In the genomic region with DNA sequence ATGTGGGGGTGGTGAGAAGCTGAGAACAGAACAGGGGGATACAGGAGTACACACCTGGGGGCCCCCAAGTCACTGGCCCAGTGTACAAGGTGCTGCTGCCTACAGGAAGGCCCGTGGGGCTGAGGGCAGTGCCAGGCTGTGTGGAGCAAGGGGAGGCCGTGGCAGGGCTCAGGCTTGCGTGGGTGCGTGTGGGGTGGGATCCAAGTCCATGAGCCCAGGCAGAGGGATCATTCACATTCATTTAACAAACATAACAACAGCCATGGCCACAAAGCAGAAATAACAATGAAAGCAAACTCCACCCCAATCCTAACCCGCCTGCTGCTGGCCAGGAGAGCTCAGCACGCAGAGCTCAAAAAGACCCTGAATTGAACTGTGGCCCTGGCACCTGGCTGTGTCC, we compare ENCODE assay signal across 14 cellular contexts. TPM values are rescaled to one million over a fixed set of nuclear protein-coding genes. Genes with fewer than 3 reads are reported as not detected.
A peak's percentile ranks its signal among the peaks of the same experiment; 100 is the strongest.
DNase-seq lines count a peak whose midpoint lies in the region; ATAC-seq and TF ChIP-seq lines count a peak whose summit lies in the region.
"Had no signal": no experiment of that assay in that cellular context is flagged by ENCODE, and none has a peak within 500 bp of the region (broad histone marks: within the 10 kb centered on the region; RNA-seq: fewer than 3 reads in every experiment).

No MANE protein-coding gene starts in this region.

- no peaks in the 10 kb centered on the region for H3K36me3 Mint-ChIP-seq in GM23338 (ENCODE audit: low read depth)
- no peaks in the 10 kb centered on the region for H3K36me3 Mint-ChIP-seq in activated T-cell treated with anti-CD3 and anti-CD28 coated beads, Interleukin-2, amount 50 U/mL, for 72 hours (ENCODE audit: insufficient read depth in 2 of 2)
- no peaks in the 10 kb centered on the region for H3K36me3 Mint-ChIP-seq in stimulated activated effector memory CD8-positive, alpha-beta T cell treated with anti-CD3 and anti-CD28 coated beads, Interleukin-12 subunit alpha, Interleukin-12 subunit beta, amount 100 ng/mL, for 72 hours
- H3K36me3 Mint-ChIP-seq: naive B cell had no signal

- ATAC-seq in GM23338 (peak; percentile 11), GM21390 (IDR thresholded peaks at IDR 0.05; ENCODE audit: unreplicated experiment) (no peak)
- peak; percentile 41 to 59 for ATAC-seq in activated T-cell treated with anti-CD3 and anti-CD28 coated beads, Interleukin-2, amount 50 U/mL, for 72 hours (replicated peaks in 1 of 2)
- ATAC-seq in stimulated activated effector memory CD8-positive, alpha-beta T cell treated with anti-CD3 and anti-CD28 coated beads, Interleukin-12 subunit alpha, Interleukin-12 subunit beta, amount 100 ng/mL, for 72 hours, result no peak
- ATAC-seq: HCT116 had no signal

- H3K27ac ChIP-seq in GM23338 (ENCODE audit: low read depth), result no peak overlapping the region
- H3K27ac ChIP-seq in right atrium auricular region, result peak overlapping the region; percentile 69 to 72
- no peak overlapping the region for H3K27ac ChIP-seq in brain microvascular endothelial cell
- H3K27ac ChIP-seq: cardiac muscle cell had no signal

- H2AFZ ChIP-seq in GM23338, result peak overlapping the region; percentile 72; the same call in 1 of the 2 replicates

- no peaks in the 10 kb centered on the region for H3F3A ChIP-seq in GM23338 (replicated peaks; ENCODE audit: low read depth)

- no peaks in the 10 kb centered on the region for H3K36me3 ChIP-seq in GM23338 (ENCODE audit: insufficient read depth)
- no peaks in the 10 kb centered on the region for H3K36me3 ChIP-seq in right atrium auricular region
- no peaks in the 10 kb centered on the region for H3K36me3 ChIP-seq in brain microvascular endothelial cell (replicated peaks)
- H3K36me3 ChIP-seq: cardiac muscle cell had no signal

- H3K4me1 ChIP-seq in GM23338 (ENCODE audit: insufficient read depth) (peaks cover 4% of the 10 kb centered on the region; the same call in 1 of the 2 replicates), right atrium auricular region (peaks cover 0 to 61% of the 10 kb centered on the region in 2 donors)

- H3K27me3 ChIP-seq in GM23338 (ENCODE audit: insufficient read depth) (no peaks in the 10 kb centered on the region), right atrium auricular region (no peaks in the 10 kb centered on the region), brain microvascular endothelial cell (replicated peaks) (no peaks in the 10 kb centered on the region)
- H3K27me3 ChIP-seq: cardiac muscle cell had no signal

- TF ChIP-seq CTCF in GM23338 (conservative IDR thresholded peaks at IDR 0.05; ENCODE audit: low read depth in 2 of 2) (no peak), right atrium auricular region (IDR thresholded peaks at IDR 0.05) (no peak), brain microvascular endothelial cell (IDR thresholded peaks at IDR 0.05; ENCODE audit: low read depth, low read length, missing control alignments) (no peak)

- peaks cover 10% of the 10 kb centered on the region for H3K27me3 Mint-ChIP-seq in GM23338 (ENCODE audit: insufficient read depth, low read depth, poor library complexity)
- H3K27me3 Mint-ChIP-seq in activated T-cell treated with anti-CD3 and anti-CD28 coated beads, Interleukin-2, amount 50 U/mL, for 72 hours (ENCODE audit: low read depth), result no peaks in the 10 kb centered on the region

- peaks cover 23% of the 10 kb centered on the region for H3K4me1 Mint-ChIP-seq in GM23338
- peaks cover 46% of the 10 kb centered on the region for H3K4me1 Mint-ChIP-seq in activated T-cell treated with anti-CD3 and anti-CD28 coated beads, Interleukin-2, amount 50 U/mL, for 72 hours (ENCODE audit: low read depth)
- H3K4me1 Mint-ChIP-seq in stimulated activated effector memory CD8-positive, alpha-beta T cell treated with anti-CD3 and anti-CD28 coated beads, Interleukin-12 subunit alpha, Interleukin-12 subunit beta, amount 100 ng/mL, for 72 hours, result peaks cover 30% of the 10 kb centered on the region

- no peak for DNase-seq in GM23338 (ENCODE audit: low spot score)
- DNase-seq in activated T-cell treated with anti-CD3 and anti-CD28 coated beads, Interleukin-2, amount 50 U/mL, for 72 hours, result peak in 1 of 2 donors; percentile 27
- no peak for DNase-seq in right atrium auricular region (ENCODE audit: low spot score)
- DNase-seq in stimulated activated effector memory CD8-positive, alpha-beta T cell treated with anti-CD3 and anti-CD28 coated beads, Interleukin-12 subunit alpha, Interleukin-12 subunit beta, amount 100 ng/mL, for 72 hours (ENCODE audit: low spot score in 2 of 2), result no peak
- no peak for DNase-seq in HEK293T (ENCODE audit: extremely low spot score)
- DNase-seq in brain microvascular endothelial cell, result no peak
- no peak for DNase-seq in OCI-M2 (lab: John Stamatoyannopoulos, UW; ENCODE audit: unreplicated experiment)
- DNase-seq: naive B cell, NCI-H2029 had no signal

- no peaks in the 10 kb centered on the region for H3K79me2 ChIP-seq in GM23338 (replicated peaks; ENCODE audit: insufficient read depth)

- no peak overlapping the region for H3K4me3 Mint-ChIP-seq in GM23338
- H3K4me3 Mint-ChIP-seq in activated T-cell treated with anti-CD3 and anti-CD28 coated beads, Interleukin-2, amount 50 U/mL, for 72 hours, result peak overlapping the region; percentile 68 to 81
- H3K4me3 Mint-ChIP-seq in stimulated activated effector memory CD8-positive, alpha-beta T cell treated with anti-CD3 and anti-CD28 coated beads, Interleukin-12 subunit alpha, Interleukin-12 subunit beta, amount 100 ng/mL, for 72 hours, result peak overlapping the region; percentile 77

- no peak overlapping the region; the same call in 1 of the 2 replicates for H3K27ac Mint-ChIP-seq in GM23338
- H3K27ac Mint-ChIP-seq in activated T-cell treated with anti-CD3 and anti-CD28 coated beads, Interleukin-2, amount 50 U/mL, for 72 hours, result peak overlapping the region; percentile 61
- peak overlapping the region; percentile 97 for H3K27ac Mint-ChIP-seq in stimulated activated effector memory CD8-positive, alpha-beta T cell treated with anti-CD3 and anti-CD28 coated beads, Interleukin-12 subunit alpha, Interleukin-12 subunit beta, amount 100 ng/mL, for 72 hours

- H3K9me2 ChIP-seq in GM23338 (ENCODE audit: insufficient read depth), result no peaks in the 10 kb centered on the region

- no peak overlapping the region for H3K4me2 ChIP-seq in GM23338

- CTCF ChIA-PET in HEK293T (lab: Yijun Ruan, JAX), result interaction anchor here (0.5 to 1.8 kb wide), 3 partner anchors 17 to 141 kb away, joined by 3 to 5 read pairs (median 5); no protein-coding TSS in a partner anchor

- H3K9me3 Mint-ChIP-seq in GM23338, result no peaks in the 10 kb centered on the region; the same call in 2 of the 3 replicates
- no peaks in the 10 kb centered on the region for H3K9me3 Mint-ChIP-seq in activated T-cell treated with anti-CD3 and anti-CD28 coated beads, Interleukin-2, amount 50 U/mL, for 72 hours
- H3K9me3 Mint-ChIP-seq in stimulated activated effector memory CD8-positive, alpha-beta T cell treated with anti-CD3 and anti-CD28 coated beads, Interleukin-12 subunit alpha, Interleukin-12 subunit beta, amount 100 ng/mL, for 72 hours, result no peaks in the 10 kb centered on the region
- H3K9me3 Mint-ChIP-seq: naive B cell had no signal

- POLR2A ChIA-PET in HEK293T (lab: Yijun Ruan, JAX), result interaction anchor here (1.0 kb wide), 1 partner anchor 189 kb away, joined by 4 read pairs; a partner anchor contains a TSS

- H3K9me3 ChIP-seq in right atrium auricular region, result no peaks in the 10 kb centered on the region

- H4K20me1 ChIP-seq in GM23338 (replicated peaks; ENCODE audit: insufficient read depth), result no peaks in the 10 kb centered on the region

- H3K4me3 ChIP-seq in GM23338, result no peak overlapping the region
- H3K4me3 ChIP-seq in right atrium auricular region, result peak overlapping the region in 1 of 2 donors; percentile 4
- H3K4me3 ChIP-seq in brain microvascular endothelial cell (ENCODE audit: low read depth, low read length), result no peak overlapping the region
- H3K4me3 ChIP-seq: cardiac muscle cell had no signal

- in situ Hi-C loops in brain microvascular endothelial cell (cut with HindIII; ENCODE audit: low pct_ligation_motif_present, low sequenced_read_pairs), result no loop called here

TF ChIP-seq in GM23338, 12 proteins besides CTCF, POLR2A, EP300 and RAD21 (continues in another document):
- no peak for TF ChIP-seq ZNF331 (CRISPR knock-in tag; IDR thresholded peaks at IDR 0.05; ENCODE audit: low read depth)
- TF ChIP-seq EZH2 (IDR thresholded peaks at IDR 0.05; ENCODE audit: low read depth, unreplicated experiment), result no peak
- no peak for TF ChIP-seq NANOG (IDR thresholded peaks at IDR 0.05; ENCODE audit: borderline replicate concordance)
- no peak for TF ChIP-seq ZNF114 (CRISPR knock-in tag; IDR thresholded peaks at IDR 0.05)
- TF ChIP-seq EZH2phosphoT487 (IDR thresholded peaks at IDR 0.05; ENCODE audit: unreplicated experiment), result no peak
- no peak for TF ChIP-seq JUNB (IDR thresholded peaks at IDR 0.05; ENCODE audit: unreplicated experiment)
- no peak for TF ChIP-seq STAT1 (IDR thresholded peaks at IDR 0.05; ENCODE audit: unreplicated experiment)

TF ChIP-seq in HEK293T, 16 proteins besides CTCF, POLR2A, EP300 and RAD21:
- TF ChIP-seq NFRKB (IDR thresholded peaks at IDR 0.05), result no peak
- TF ChIP-seq FOXM1 (IDR thresholded peaks at IDR 0.05; ENCODE audit: borderline replicate concordance), result no peak
- TF ChIP-seq FOXK2 (IDR thresholded peaks at IDR 0.05), result no peak
- no peak for TF ChIP-seq L3MBTL2 (conservative IDR thresholded peaks at IDR 0.05)
- TF ChIP-seq SP1 (IDR thresholded peaks at IDR 0.05), result no peak
- no peak for TF ChIP-seq SUZ12 (IDR thresholded peaks at IDR 0.05)
- no peak for TF ChIP-seq LEF1 (IDR thresholded peaks at IDR 0.05; ENCODE audit: borderline replicate concordance)

RNA-seq across cellular contexts. Expression of a gene that starts 17.1 kb away (rescaled TPM):
- total RNA-seq in GM23338 (2014; rRNA removed; shearing (Covaris generic)), result not detected in 2 replicates
- not detected in 2 replicates for polyA plus RNA-seq in GM23338 (2016; fragmentation: Nextera tagmentation; extraction: Ambion mirVana)
- total RNA-seq in activated T-cell treated with anti-CD3 and anti-CD28 coated beads, Interleukin-2, amount 50 U/mL, for 72 hours, result not detected
- total RNA-seq in right atrium auricular region, result not detected
- total RNA-seq: cardiac muscle cell, glomerular endothelial cell, RPMI7951 had no signal
- polyA plus RNA-seq: cardiac muscle cell had no signal

Comparison
In these comparisons a context has a peak if more than half of its experiments do, and no peak if none do; other contexts are left out.
1. ATAC-seq: peak in GM23338 (single experiment) and activated T-cell treated with anti-CD3 and anti-CD28 coated beads, Interleukin-2, amount 50 U/mL, for 72 hours (2 of 2); none in stimulated activated effector memory CD8-positive, alpha-beta T cell treated with anti-CD3 and anti-CD28 coated beads, Interleukin-12 subunit alpha, Interleukin-12 subunit beta, amount 100 ng/mL, for 72 hours (single experiment) and GM21390 (single experiment).
2. H3K27ac ChIP-seq: peak in right atrium auricular region (2 of 2); none in GM23338 (single experiment) and brain microvascular endothelial cell (single experiment).